ENCODE assay signal across 12 cellular contexts in genomic region chr16:27579086-27579980, GRCh38. TPM values are rescaled to one million over a fixed set of nuclear protein-coding genes. Genes with fewer than 3 reads are reported as not detected.
A peak's percentile ranks its signal among the peaks of the same experiment; 100 is the strongest.
DNase-seq lines count a peak whose midpoint lies in the region; ATAC-seq and TF ChIP-seq lines count a peak whose summit lies in the region.
"Had no signal": no experiment of that assay in that cellular context is flagged by ENCODE, and none has a peak within 500 bp of the region (broad histone marks: within the 10 kb centered on the region; RNA-seq: fewer than 3 reads in every experiment).

No MANE protein-coding gene starts in this region.

- peaks cover 2% of the 10 kb centered on the region; the same call in 1 of the 2 replicates for H3K27me3 Mint-ChIP-seq in HFFc6 (ENCODE audit: insufficient read depth)
- no peaks in the 10 kb centered on the region for H3K27me3 Mint-ChIP-seq in osteocyte (ENCODE audit: unreplicated experiment)

- peak; percentile 41 for DNase-seq in HFFc6
- no peak for DNase-seq in SJSA1 (ENCODE audit: low read depth in 1 of 2, low spot score in 2 of 2)
- DNase-seq in fibroblast of lung (ENCODE audit: low read depth in 2 of 2): peak; percentile 12 to 42
- DNase-seq in retinal pigment epithelial cell (ENCODE audit: low read depth): peak; percentile 53
- DNase-seq in osteocyte (ENCODE audit: extremely low spot score, unreplicated experiment): no peak
- no peak for DNase-seq in NCI-H187 treated with DMSO at 0.1 percent for 48 hours (lab: John Stamatoyannopoulos, UW)
- DNase-seq: activated CD8-positive, alpha-beta memory T cell treated with anti-CD3 and anti-CD28 coated beads, Interleukin-2, amount 50 U/mL, for 4 hours; central memory CD4-positive, alpha-beta T cell; NCI-H2081 treated with DMSO at 0.1 percent for 48 hours had no signal

- H3K79me2 ChIP-seq in fibroblast of lung (ENCODE audit: control insufficient read depth, insufficient read depth, low read length): no peaks in the 10 kb centered on the region

- H2AFZ ChIP-seq in fibroblast of lung (ENCODE audit: low read length): no peak overlapping the region

- H3K27me3 ChIP-seq in SJSA1 (replicated peaks) (no peaks in the 10 kb centered on the region), fibroblast of lung (ENCODE audit: control insufficient read depth, insufficient read depth, low read length) (no peaks in the 10 kb centered on the region)
- H3K27me3 ChIP-seq: right atrium auricular region had no signal

- H3K4me1 Mint-ChIP-seq in HFFc6 (ENCODE audit: low read depth): peaks cover 26% of the 10 kb centered on the region
- peaks cover 12% of the 10 kb centered on the region for H3K4me1 Mint-ChIP-seq in osteocyte (ENCODE audit: unreplicated experiment)

- no peaks in the 10 kb centered on the region for H3K9me3 ChIP-seq in SJSA1 (replicated peaks)
- no peaks in the 10 kb centered on the region for H3K9me3 ChIP-seq in fibroblast of lung (ENCODE audit: control insufficient read depth, insufficient read depth, low read depth, low read length)
- H3K9me3 ChIP-seq: right atrium auricular region had no signal

- H3K36me3 Mint-ChIP-seq in HFFc6 (ENCODE audit: low read depth) (peaks cover 14% of the 10 kb centered on the region), osteocyte (ENCODE audit: unreplicated experiment) (peaks cover 7% of the 10 kb centered on the region)

- H3K9me3 Mint-ChIP-seq in HFFc6 (no peaks in the 10 kb centered on the region), osteocyte (ENCODE audit: unreplicated experiment) (no peaks in the 10 kb centered on the region)

- H3K4me3 ChIP-seq in SJSA1 (no peak overlapping the region), fibroblast of lung (replicated peaks in 1 of 4; ENCODE audit: control extremely low read depth in 1 of 4, insufficient read depth in 1 of 4, low read depth in 3 of 4, low read length in 4 of 4) (no peak overlapping the region), retinal pigment epithelial cell (ENCODE audit: low read length) (no peak overlapping the region)
- H3K4me3 ChIP-seq: right atrium auricular region had no signal

- no peaks in the 10 kb centered on the region for H4K20me1 ChIP-seq in fibroblast of lung (ENCODE audit: control insufficient read depth, extremely low read depth, insufficient read depth, low read length)

- peak overlapping the region; percentile 59 for H3K27ac ChIP-seq in SJSA1
- peak overlapping the region; percentile 27 for H3K27ac ChIP-seq in fibroblast of lung (ENCODE audit: insufficient read depth, low read length)
- H3K27ac ChIP-seq: right atrium auricular region had no signal

- no peak for ATAC-seq in GM21528 (IDR thresholded peaks at IDR 0.05; ENCODE audit: low FRiP score, unreplicated experiment)
- ATAC-seq in GM19455 (IDR thresholded peaks at IDR 0.05; ENCODE audit: unreplicated experiment): no peak

- peak overlapping the region; percentile 22; the same call in 1 of the 2 replicates for H3K4me3 Mint-ChIP-seq in HFFc6
- no peak overlapping the region for H3K4me3 Mint-ChIP-seq in osteocyte (ENCODE audit: unreplicated experiment)

- peak overlapping the region; percentile 81 for H3K27ac Mint-ChIP-seq in HFFc6
- H3K27ac Mint-ChIP-seq in osteocyte (ENCODE audit: unreplicated experiment): no peak overlapping the region

- TF ChIP-seq CTCF in HFFc6 (IDR thresholded peaks at IDR 0.05) (no peak), fibroblast of lung (conservative IDR thresholded peaks at IDR 0.05 in 1 of 2, IDR thresholded peaks at IDR 0.05 in 1 of 2; ENCODE audit: low read depth in 1 of 2, low read length in 2 of 2) (no peak), retinal pigment epithelial cell (conservative IDR thresholded peaks at IDR 0.05; ENCODE audit: low read depth, low read length) (no peak), osteocyte (IDR thresholded peaks at IDR 0.05) (no peak)

- no peak overlapping the region for H3K9ac ChIP-seq in fibroblast of lung (ENCODE audit: insufficient read depth, low read length)

- H3K4me1 ChIP-seq in SJSA1 (replicated peaks) (peaks cover 30% of the 10 kb centered on the region), fibroblast of lung (ENCODE audit: control insufficient read depth, extremely low read depth, insufficient read depth, low read length) (peaks cover 6% of the 10 kb centered on the region)
- H3K4me1 ChIP-seq: right atrium auricular region had no signal

- no peaks in the 10 kb centered on the region; the same call in 1 of the 2 replicates for H3K36me3 ChIP-seq in SJSA1
- no peaks in the 10 kb centered on the region for H3K36me3 ChIP-seq in fibroblast of lung (ENCODE audit: control insufficient read depth, insufficient read depth, low read length)

- H3K4me2 ChIP-seq in fibroblast of lung (ENCODE audit: extremely low read depth, insufficient read depth, low read length): peak overlapping the region; percentile 34

RNA-seq across cellular contexts. Expression of gene KATNIP, which starts 29.4 kb away (rescaled TPM):
- total RNA-seq in HFFc6 (2021; fragmentation: NEBNext Ultra II Directional; extraction: Animal tissue kit (Norgen Biotek cat#: 25700)): 10 to 100 TPM; 18.6 to 24.1 (median 19.9) TPM
- 8.2 and 11.2 TPM in 2 replicates for total RNA-seq in SJSA1 (2014; rRNA removed; shearing (Covaris generic))
- 16.9 and 22.8 TPM in 2 replicates for total RNA-seq in fibroblast of lung
- 11.4 and 14.6 TPM in 2 replicates for polyA plus RNA-seq in fibroblast of lung
- 10.8 and 10.9 TPM in 2 replicates for polyA plus RNA-seq in fibroblast of lung (2012)
- polyA minus RNA-seq in fibroblast of lung (ENCODE audit: low replicate concordance): 32.6 and 71.1 TPM in 2 replicates
- total RNA-seq in osteocyte: 30.0 and 31.7 TPM in 2 replicates

RNA-seq across cellular contexts. Expression of gene GTF3C1, which starts 29.6 kb away (rescaled TPM):
- 10 to 100 TPM; 66.6 to 86.1 (median 80.3) TPM for total RNA-seq in HFFc6 (2021; fragmentation: NEBNext Ultra II Directional; extraction: Animal tissue kit (Norgen Biotek cat#: 25700))
- total RNA-seq in SJSA1 (2014; rRNA removed; shearing (Covaris generic)): 92.4 and 92.8 TPM in 2 replicates
- total RNA-seq in fibroblast of lung: 61.6 and 75.3 TPM in 2 replicates
- polyA plus RNA-seq in fibroblast of lung: 20.1 and 34.1 TPM in 2 replicates
- polyA plus RNA-seq in fibroblast of lung (2012): 30.8 and 46.9 TPM in 2 replicates
- 188 and 251 TPM in 2 replicates for polyA minus RNA-seq in fibroblast of lung (ENCODE audit: low replicate concordance)
- 90.4 and 92.3 TPM in 2 replicates for total RNA-seq in osteocyte

Comparison
In these comparisons a context has a peak if more than half of its experiments do, and no peak if none do; other contexts are left out.
1. DNase-seq: peak in HFFc6 (single experiment), fibroblast of lung (2 of 2) and retinal pigment epithelial cell (single experiment); none in SJSA1 (0 of 2), osteocyte (single experiment) and NCI-H187 treated with DMSO at 0.1 percent for 48 hours (single experiment).